ENCODE assay signal across 39 cellular contexts in the genomic region with DNA sequence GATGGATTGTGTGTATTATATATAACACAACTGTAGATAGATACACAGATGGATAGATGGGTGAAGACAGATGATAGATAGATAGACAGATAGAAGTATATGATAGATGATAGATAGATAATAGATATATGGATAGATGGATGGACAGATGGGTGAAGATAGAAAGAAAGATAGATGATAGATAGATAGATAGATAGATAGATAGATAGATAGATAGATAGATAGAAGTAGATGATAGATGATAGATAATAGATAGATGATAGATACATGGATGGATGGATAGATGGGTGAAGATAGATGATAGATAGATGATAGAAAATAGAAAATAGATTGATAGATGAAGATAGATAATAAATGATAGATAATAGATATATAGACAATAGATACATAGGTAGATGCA.
"Had no signal": no experiment of that assay in that cellular context is flagged by ENCODE, and none has a peak within 500 bp of the region (broad histone marks: within the 10 kb centered on the region; RNA-seq: fewer than 3 reads in every experiment).

No MANE protein-coding gene starts in this region.

- H3K36me3 ChIP-seq: adrenal gland, ascending aorta, brain microvascular endothelial cell, breast epithelium, cardiac muscle cell had no signal

- H3K4me1 Mint-ChIP-seq: activated naive CD4-positive, alpha-beta T cell treated with anti-CD3 and anti-CD28 coated beads, Interleukin-2, amount 10 ng/mL, durations not matched to agents 7 days and 5 days; activated naive CD4-positive, alpha-beta T cell treated with anti-CD3 and anti-CD28 coated beads, Interleukin-2, amount 50 U/mL, for 24 hours; activated T-helper 17 cell treated with anti-CD3 and anti-CD28 coated beads, Interleukin-2, amount 50 U/mL, for 72 hours; brain; central memory CD8-positive, alpha-beta T cell had no signal

- H3K4me3 Mint-ChIP-seq: activated naive CD4-positive, alpha-beta T cell treated with anti-CD3 and anti-CD28 coated beads for 36 hours; activated naive CD4-positive, alpha-beta T cell treated with anti-CD3 and anti-CD28 coated beads, Interleukin-2, amount 10 ng/mL, durations not matched to agents 7 days and 5 days; activated naive CD4-positive, alpha-beta T cell treated with anti-CD3 and anti-CD28 coated beads, Interleukin-2, amount 50 U/mL, for 24 hours; activated naive CD8-positive, alpha-beta T cell; activated naive CD8-positive, alpha-beta T cell treated with anti-CD3 and anti-CD28 coated beads for 36 hours; activated naive CD8-positive, alpha-beta T cell treated with anti-CD3 and anti-CD28 coated beads, Interleukin-2, amount 10 ng/mL, durations not matched to agents 7 days and 5 days; activated naive CD8-positive, alpha-beta T cell treated with anti-CD3 and anti-CD28 coated beads, Interleukin-2, amount 50 U/mL, for 24 hours; activated T-cell treated with anti-CD3 and anti-CD28 coated beads, Interleukin-2, amount 50 U/mL, for 4 hours; activated T-helper 1 cell treated with anti-CD3 and anti-CD28 coated beads, Interleukin-12 subunit alpha, Interleukin-12 subunit beta, Interleukin-2, Interleukin-4 antibody, amounts not matched to agents 30 ng/mL and 10 ng/mL and 1 ng/mL, durations not matched to agents 14 hours and 24 hours and 36 hours; activated T-helper 17 cell treated with anti-CD3 and anti-CD28 coated beads, Interleukin-2, amount 50 U/mL, for 72 hours; brain; central memory CD8-positive, alpha-beta T cell had no signal

- H3K4me1 ChIP-seq: adrenal gland, body of pancreas, breast epithelium had no signal

- H3K9me3 ChIP-seq: adrenal gland, ascending aorta, body of pancreas, breast epithelium had no signal

- DNase-seq: activated effector memory CD4-positive, alpha-beta T cell treated with anti-CD3 and anti-CD28 coated beads, Interleukin-2, amount 50 U/mL, for 16 hours; activated effector memory CD4-positive, alpha-beta T cell treated with Interleukin-2 at 50 U/mL for 16 hours; activated gamma-delta T cell; activated gamma-delta T cell treated with Interleukin-2 at 50 U/mL for 16 hours; activated naive CD4-positive, alpha-beta T cell; activated naive CD4-positive, alpha-beta T cell treated with anti-CD3 and anti-CD28 coated beads for 36 hours; activated naive CD4-positive, alpha-beta T cell treated with anti-CD3 and anti-CD28 coated beads, Interleukin-2, amount 10 ng/mL, durations not matched to agents 7 days and 5 days; activated naive CD4-positive, alpha-beta T cell treated with anti-CD3 and anti-CD28 coated beads, Interleukin-2, amount 50 U/mL, for 16 hours; activated naive CD4-positive, alpha-beta T cell treated with Interleukin-2 at 50 U/mL for 16 hours; activated naive CD8-positive, alpha-beta T cell treated with anti-CD3 and anti-CD28 coated beads for 36 hours; activated naive CD8-positive, alpha-beta T cell treated with anti-CD3 and anti-CD28 coated beads, Interleukin-2, amount 10 ng/mL, durations not matched to agents 7 days and 5 days; activated naive CD8-positive, alpha-beta T cell treated with anti-CD3 and anti-CD28 coated beads, Interleukin-2, amount 50 U/mL, for 24 hours; activated T-cell treated with anti-CD3 and anti-CD28 coated beads for 4 hours; activated T-cell treated with anti-CD3 and anti-CD28 coated beads, Interleukin-2, amount 50 U/mL, for 1 hour; activated T-cell treated with anti-CD3 and anti-CD28 coated beads, Interleukin-2, amount 50 U/mL, for 4 hours; activated T-cell treated with anti-CD3 and anti-CD28 coated beads, Interleukin-2, amount 50 U/mL, for 48 hours; adrenal gland; amniotic stem cell; amygdala; anterior cingulate cortex; aorta; body of pancreas; brain microvascular endothelial cell; caudate nucleus; central memory CD4-positive, alpha-beta T cell; cerebellar nuclear complex had no signal

- H3K27ac ChIP-seq: adrenal gland, ascending aorta, body of pancreas, brain microvascular endothelial cell, breast epithelium, cardiac muscle cell had no signal

- H3K36me3 Mint-ChIP-seq: activated naive CD4-positive, alpha-beta T cell treated with anti-CD3 and anti-CD28 coated beads, Interleukin-2, amount 10 ng/mL, durations not matched to agents 7 days and 5 days; activated naive CD4-positive, alpha-beta T cell treated with anti-CD3 and anti-CD28 coated beads, Interleukin-2, amount 50 U/mL, for 24 hours; activated naive CD4-positive, alpha-beta T cell treated with anti-CD3 and anti-CD28 coated beads, Interleukin-2, amount 50 U/mL, for 72 hours; activated naive CD8-positive, alpha-beta T cell; activated naive CD8-positive, alpha-beta T cell treated with anti-CD3 and anti-CD28 coated beads for 36 hours; activated naive CD8-positive, alpha-beta T cell treated with anti-CD3 and anti-CD28 coated beads, Interleukin-2, amount 10 ng/mL, durations not matched to agents 7 days and 5 days; brain had no signal

- H3K4me3 ChIP-seq: adrenal gland, ascending aorta, body of pancreas, breast epithelium, cardiac muscle cell had no signal

- H3K27me3 ChIP-seq: adrenal gland, ascending aorta, body of pancreas, brain microvascular endothelial cell, breast epithelium, cardiac muscle cell had no signal

- FAIRE-seq: astrocyte, bronchial epithelial cell had no signal

- H3K9me3 Mint-ChIP-seq: activated naive CD4-positive, alpha-beta T cell treated with anti-CD3 and anti-CD28 coated beads for 36 hours; activated naive CD4-positive, alpha-beta T cell treated with anti-CD3 and anti-CD28 coated beads, Interleukin-2, amount 10 ng/mL, durations not matched to agents 7 days and 5 days; activated naive CD4-positive, alpha-beta T cell treated with anti-CD3 and anti-CD28 coated beads, Interleukin-2, amount 50 U/mL, for 24 hours; activated naive CD8-positive, alpha-beta T cell treated with anti-CD3 and anti-CD28 coated beads for 36 hours; activated naive CD8-positive, alpha-beta T cell treated with anti-CD3 and anti-CD28 coated beads, Interleukin-2, amount 10 ng/mL, durations not matched to agents 7 days and 5 days; activated naive CD8-positive, alpha-beta T cell treated with anti-CD3 and anti-CD28 coated beads, Interleukin-2, amount 50 U/mL, for 24 hours; activated T-cell treated with anti-CD3 and anti-CD28 coated beads, Interleukin-2, amount 50 U/mL, for 4 hours; activated T-helper 1 cell treated with anti-CD3 and anti-CD28 coated beads, Interleukin-12 subunit alpha, Interleukin-12 subunit beta, Interleukin-2, Interleukin-4 antibody, amounts not matched to agents 30 ng/mL and 10 ng/mL and 1 ng/mL, durations not matched to agents 14 hours and 24 hours and 36 hours; activated T-helper 17 cell treated with anti-CD3 and anti-CD28 coated beads, Interleukin-2, amount 50 U/mL, for 72 hours; activated T-helper 2 cell treated with anti-CD3 and anti-CD28 coated beads, Interferon-gamma antibody, Interleukin-2, Interleukin-4, amounts not matched to agents 10 μg/mL and 5 μg/mL and 100 μg/mL, durations not matched to agents 14 hours and 24 hours and 36 hours; brain; central memory CD8-positive, alpha-beta T cell had no signal

- H3K27ac Mint-ChIP-seq: activated naive CD4-positive, alpha-beta T cell treated with anti-CD3 and anti-CD28 coated beads for 36 hours; activated naive CD4-positive, alpha-beta T cell treated with anti-CD3 and anti-CD28 coated beads, Interleukin-2, amount 10 ng/mL, durations not matched to agents 7 days and 5 days; activated naive CD4-positive, alpha-beta T cell treated with anti-CD3 and anti-CD28 coated beads, Interleukin-2, amount 50 U/mL, for 24 hours; activated naive CD4-positive, alpha-beta T cell treated with anti-CD3 and anti-CD28 coated beads, Interleukin-2, amount 50 U/mL, for 72 hours; activated naive CD8-positive, alpha-beta T cell; activated naive CD8-positive, alpha-beta T cell treated with anti-CD3 and anti-CD28 coated beads for 36 hours; activated naive CD8-positive, alpha-beta T cell treated with anti-CD3 and anti-CD28 coated beads, Interleukin-2, amount 10 ng/mL, durations not matched to agents 7 days and 5 days; activated naive CD8-positive, alpha-beta T cell treated with anti-CD3 and anti-CD28 coated beads, Interleukin-2, amount 50 U/mL, for 24 hours; activated T-helper 1 cell treated with anti-CD3 and anti-CD28 coated beads, Interleukin-12 subunit alpha, Interleukin-12 subunit beta, Interleukin-2, Interleukin-4 antibody, amounts not matched to agents 30 ng/mL and 10 ng/mL and 1 ng/mL, durations not matched to agents 14 hours and 24 hours and 36 hours; activated T-helper 17 cell treated with anti-CD3 and anti-CD28 coated beads, Interleukin-2, amount 50 U/mL, for 72 hours; activated T-helper 2 cell treated with anti-CD3 and anti-CD28 coated beads, Interferon-gamma antibody, Interleukin-2, Interleukin-4, amounts not matched to agents 10 μg/mL and 5 μg/mL and 100 μg/mL, durations not matched to agents 14 hours and 24 hours and 36 hours; brain had no signal

- ATAC-seq: activated naive CD4-positive, alpha-beta T cell treated with anti-CD3 and anti-CD28 coated beads, Interleukin-2, amount 50 U/mL, for 72 hours; activated naive CD8-positive, alpha-beta T cell treated with anti-CD3 and anti-CD28 coated beads, Interleukin-2, amount 50 U/mL, for 24 hours; activated T-cell treated with anti-CD3 and anti-CD28 coated beads, Interleukin-2, amount 50 U/mL, for 4 hours; activated T-helper 17 cell treated with anti-CD3 and anti-CD28 coated beads, Interleukin-2, amount 50 U/mL, for 72 hours; body of pancreas had no signal
